ENCODE assay signal across 19 cellular contexts in the genomic region with DNA sequence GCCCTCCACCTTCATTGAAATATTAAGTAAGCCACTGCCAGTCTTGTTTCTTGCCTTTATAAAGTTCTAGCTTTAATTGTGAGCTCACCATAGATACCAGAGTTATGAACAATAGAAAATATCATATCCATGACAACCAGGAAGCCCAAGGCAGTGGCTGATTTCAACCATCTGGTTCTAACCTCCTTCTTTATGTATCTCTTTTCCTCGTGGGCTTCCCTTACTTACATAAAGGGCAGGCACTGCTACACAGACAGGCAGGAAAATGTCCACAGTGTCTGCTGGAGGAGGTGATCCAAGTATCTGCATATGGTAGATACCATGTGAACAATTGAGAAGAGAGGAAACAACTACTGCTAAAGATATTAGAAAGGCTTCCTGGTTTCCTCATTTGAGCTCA.
"Had no signal": no experiment of that assay in that cellular context is flagged by ENCODE, and none has a peak within 500 bp of the region (broad histone marks: within the 10 kb centered on the region; RNA-seq: fewer than 3 reads in every experiment).

No MANE protein-coding gene starts in this region.

- H3K27me3 ChIP-seq: body of pancreas, upper lobe of right lung had no signal

- ATAC-seq: body of pancreas; left cardiac atrium; stimulated activated naive B cell treated with anti-CD40 and anti-IgM and Interleukin-4, amounts not matched to agents 10 μg/mL and 1 μg/mL and 100 μg/mL, for 72 hours; upper lobe of right lung had no signal

- DNase-seq: activated B cell treated with CpG ODN at 0.5 μM for 24 hours; activated CD4-positive, alpha-beta memory T cell treated with anti-CD3 and anti-CD28 coated beads for 36 hours; activated CD4-positive, alpha-beta T cell treated with anti-CD3 and anti-CD28 coated beads for 4 hours; activated naive CD4-positive, alpha-beta T cell; activated naive CD8-positive, alpha-beta T cell treated with anti-CD3 and anti-CD28 coated beads for 36 hours; body of pancreas; caudate nucleus; endodermal cell; erythroblast; left cardiac atrium; nephron progenitor cell; nucleus accumbens; posterior cingulate gyrus; retina; spleen; stimulated activated naive B cell treated with anti-CD40 and anti-IgM and Interleukin-4, amounts not matched to agents 10 μg/mL and 1 μg/mL and 100 μg/mL, for 72 hours; SW 1271; T-helper 2 cell; upper lobe of right lung had no signal

- H3K4me3 ChIP-seq: body of pancreas, spleen, upper lobe of right lung had no signal

- H3K4me1 ChIP-seq: body of pancreas, upper lobe of right lung had no signal

- H3K27ac ChIP-seq: body of pancreas, spleen, upper lobe of right lung had no signal

- H3K9me3 ChIP-seq: body of pancreas, spleen, upper lobe of right lung had no signal

- H3K36me3 ChIP-seq: spleen, upper lobe of right lung had no signal
